In genomic region chr10:130812381-130813148, GRCh38 we compare ENCODE assay signal across 14 cellular contexts.
A peak's percentile ranks its signal among the peaks of the same experiment; 100 is the strongest.
DNase-seq lines count a peak whose midpoint lies in the region; ATAC-seq and TF ChIP-seq lines count a peak whose summit lies in the region.
"Had no signal": no experiment of that assay in that cellular context is flagged by ENCODE, and none has a peak within 500 bp of the region (broad histone marks: within the 10 kb centered on the region; RNA-seq: fewer than 3 reads in every experiment).

No MANE protein-coding gene starts in this region.

- intact Hi-C loops in esophagus muscularis mucosa (cut with DNase I) = no loop called here
- intact Hi-C loops in vagina (cut with DNase I) = no loop called here

- no peaks in the 10 kb centered on the region for H3K36me3 Mint-ChIP-seq in osteocyte (ENCODE audit: unreplicated experiment)
- H3K36me3 Mint-ChIP-seq in T-helper 17 cell (ENCODE audit: low read depth) = no peaks in the 10 kb centered on the region

- H3K27ac ChIP-seq in esophagus muscularis mucosa (replicated peaks in 1 of 4) (no peak overlapping the region), vagina (no peak overlapping the region)
- H3K27ac ChIP-seq: 22Rv1, GM23248 had no signal

- ATAC-seq in GM19397 (IDR thresholded peaks at IDR 0.05; ENCODE audit: unreplicated experiment) (no peak), T-helper 17 cell (no peak)

- no peaks in the 10 kb centered on the region for H3K36me3 ChIP-seq in esophagus muscularis mucosa
- H3K36me3 ChIP-seq in vagina = no peaks in the 10 kb centered on the region

- H3K4me3 ChIP-seq in esophagus muscularis mucosa = no peak overlapping the region
- H3K4me3 ChIP-seq in vagina = no peak overlapping the region
- H3K4me3 ChIP-seq: GM23248 had no signal

- H3K9me3 ChIP-seq in esophagus muscularis mucosa (no peaks in the 10 kb centered on the region), vagina (no peaks in the 10 kb centered on the region), T-helper 17 cell (ENCODE audit: control insufficient read depth, low read length, poor library complexity, severe bottlenecking) (no peaks in the 10 kb centered on the region)

- H3K27ac Mint-ChIP-seq in osteocyte (ENCODE audit: unreplicated experiment) (no peak overlapping the region), T-helper 17 cell (no peak overlapping the region)
- H3K27ac Mint-ChIP-seq: CD4-positive, alpha-beta T cell had no signal

- TF ChIP-seq POLR2A in esophagus muscularis mucosa (IDR thresholded peaks at IDR 0.05; ENCODE audit: low read depth) (no peak), vagina (IDR thresholded peaks at IDR 0.05) (no peak)

- peak; percentile 7 for DNase-seq in activated CD8-positive, alpha-beta memory T cell treated with anti-CD3 and anti-CD28 coated beads for 24 hours
- no peak for DNase-seq in activated CD8-positive, alpha-beta memory T cell treated with anti-CD3 and anti-CD28 coated beads, Interleukin-2, amount 50 U/mL, for 4 hours
- DNase-seq in esophagus muscularis mucosa (ENCODE audit: extremely low spot score) = peak; percentile 87
- DNase-seq in osteocyte (ENCODE audit: extremely low spot score, unreplicated experiment) = peak; percentile 51
- DNase-seq in vagina (ENCODE audit: extremely low spot score in 2 of 2) = peak; percentile 67 to 81
- DNase-seq in T-helper 17 cell = no peak
- no peak for DNase-seq in NCI-H82 (lab: John Stamatoyannopoulos, UW)
- DNase-seq: Calu3; CD4-positive, alpha-beta T cell; DMS 273 treated with DMSO at 0.1 percent for 48 hours; GM23248; H9 had no signal

- H3K4me3 Mint-ChIP-seq in osteocyte (ENCODE audit: unreplicated experiment) = no peak overlapping the region
- H3K4me3 Mint-ChIP-seq in T-helper 17 cell = no peak overlapping the region
- H3K4me3 Mint-ChIP-seq: CD4-positive, alpha-beta T cell; H9 had no signal

- peaks cover 18% of the 10 kb centered on the region for H3K9me3 Mint-ChIP-seq in osteocyte (ENCODE audit: unreplicated experiment)
- H3K9me3 Mint-ChIP-seq: CD4-positive, alpha-beta T cell had no signal

- 84% methylated on average over 12 of the region's 14 CpGs for WGBS in esophagus muscularis mucosa

- TF ChIP-seq EP300 in esophagus muscularis mucosa (IDR thresholded peaks at IDR 0.05) = no peak

- H3K4me1 Mint-ChIP-seq in osteocyte (ENCODE audit: unreplicated experiment) (no peaks in the 10 kb centered on the region), T-helper 17 cell (no peaks in the 10 kb centered on the region)

- no peaks in the 10 kb centered on the region for H3K4me1 ChIP-seq in esophagus muscularis mucosa
- H3K4me1 ChIP-seq in vagina = no peaks in the 10 kb centered on the region

- H3K27me3 ChIP-seq in esophagus muscularis mucosa (peaks cover 0 to 28% (median 0%) of the 10 kb centered on the region in 4 donors), vagina (no peaks in the 10 kb centered on the region)

- TF ChIP-seq CTCF in esophagus muscularis mucosa (IDR thresholded peaks at IDR 0.05) (no peak), osteocyte (IDR thresholded peaks at IDR 0.05) (no peak), vagina (IDR thresholded peaks at IDR 0.05) (no peak)

- no peaks in the 10 kb centered on the region for H3K27me3 Mint-ChIP-seq in osteocyte (ENCODE audit: unreplicated experiment)
- H3K27me3 Mint-ChIP-seq in T-helper 17 cell = no peaks in the 10 kb centered on the region
- H3K27me3 Mint-ChIP-seq: CD4-positive, alpha-beta T cell had no signal

Comparison
In these comparisons a context has a peak if more than half of its experiments do, and no peak if none do; other contexts are left out.
1. DNase-seq: peak in activated CD8-positive, alpha-beta memory T cell treated with anti-CD3 and anti-CD28 coated beads for 24 hours (single experiment), esophagus muscularis mucosa (single experiment), osteocyte (single experiment) and vagina (2 of 2); none in activated CD8-positive, alpha-beta memory T cell treated with anti-CD3 and anti-CD28 coated beads, Interleukin-2, amount 50 U/mL, for 4 hours (single experiment), T-helper 17 cell (0 of 3) and NCI-H82 (single experiment).